Comparison of ENCODE assay signal across 2 cellular contexts in genomic region chr2:187935126-187935525, GRCh38.
TF ChIP-seq lines count a peak whose summit lies in the region.

No MANE protein-coding gene starts in this region.

TF ChIP-seq in IMR-90, 13 proteins besides CTCF, POLR2A, EP300 and RAD21:
- no peak for TF ChIP-seq SMC3 (IDR thresholded peaks at IDR 0.05; ENCODE audit: low read depth, low read length)
- no peak for TF ChIP-seq BHLHE40 (IDR thresholded peaks at IDR 0.05; ENCODE audit: low read depth, low read length)
- no peak for TF ChIP-seq USF2 (IDR thresholded peaks at IDR 0.05; ENCODE audit: low read depth, low read length)
- no peak for TF ChIP-seq MXI1 (IDR thresholded peaks at IDR 0.05; ENCODE audit: borderline replicate concordance, low read depth, low read length)

TF ChIP-seq in H1, 55 proteins besides CTCF, POLR2A, EP300 and RAD21:
- TF ChIP-seq, protein P1, sequence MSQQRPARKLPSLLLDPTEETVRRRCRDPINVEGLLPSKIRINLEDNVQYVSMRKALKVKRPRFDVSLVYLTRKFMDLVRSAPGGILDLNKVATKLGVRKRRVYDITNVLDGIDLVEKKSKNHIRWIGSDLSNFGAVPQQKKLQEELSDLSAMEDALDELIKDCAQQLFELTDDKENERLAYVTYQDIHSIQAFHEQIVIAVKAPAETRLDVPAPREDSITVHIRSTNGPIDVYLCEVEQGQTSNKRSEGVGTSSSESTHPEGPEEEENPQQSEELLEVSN (IDR thresholded peaks at IDR 0.05) = no peak
- no peak for TF ChIP-seq BACH1 (IDR thresholded peaks at IDR 0.05; ENCODE audit: low read length)
- no peak for TF ChIP-seq CHD1 (IDR thresholded peaks at IDR 0.05; ENCODE audit: low read depth, low read length)
- TF ChIP-seq KDM5A (IDR thresholded peaks at IDR 0.05; ENCODE audit: low read length) = no peak
- TF ChIP-seq SAP30 (IDR thresholded peaks at IDR 0.05; ENCODE audit: insufficient read depth, insufficient replicate concordance, low read length) = no peak
- no peak for TF ChIP-seq HDAC6 (IDR thresholded peaks at IDR 0.05; ENCODE audit: low read depth, low read length)
- TF ChIP-seq POLR2AphosphoS5 (IDR thresholded peaks at IDR 0.05; ENCODE audit: low read depth, low read length) = no peak
- TF ChIP-seq FOSL1 (IDR thresholded peaks at IDR 0.05; ENCODE audit: insufficient read depth, low read depth, low read length) = no peak
- no peak for TF ChIP-seq RBBP5 (IDR thresholded peaks at IDR 0.05; ENCODE audit: borderline replicate concordance, low read depth, low read length)
- TF ChIP-seq TBP (IDR thresholded peaks at IDR 0.05; ENCODE audit: low read depth, low read length) = no peak
- no peak for TF ChIP-seq HDAC2 (IDR thresholded peaks at IDR 0.05; ENCODE audit: borderline replicate concordance in 1 of 2, low read depth in 2 of 2, low read length in 2 of 2)
- no peak for TF ChIP-seq KDM1A (IDR thresholded peaks at IDR 0.05; ENCODE audit: borderline replicate concordance, low read length)
- TF ChIP-seq MAFK (IDR thresholded peaks at IDR 0.05; ENCODE audit: low read depth, low read length) = no peak
- TF ChIP-seq RXRA (IDR thresholded peaks at IDR 0.05; ENCODE audit: insufficient read depth, low read depth, low read length) = no peak
- no peak for TF ChIP-seq BCL11A (IDR thresholded peaks at IDR 0.05; ENCODE audit: low read depth in 2 of 2, low read length in 2 of 2)
- no peak for TF ChIP-seq CBX8 (IDR thresholded peaks at IDR 0.05; ENCODE audit: borderline replicate concordance, low read depth, low read length)
- TF ChIP-seq BRCA1 (IDR thresholded peaks at IDR 0.05; ENCODE audit: low read depth, low read length) = no peak
